Comparison of ENCODE assay signal across 12 cellular contexts in the genomic region with DNA sequence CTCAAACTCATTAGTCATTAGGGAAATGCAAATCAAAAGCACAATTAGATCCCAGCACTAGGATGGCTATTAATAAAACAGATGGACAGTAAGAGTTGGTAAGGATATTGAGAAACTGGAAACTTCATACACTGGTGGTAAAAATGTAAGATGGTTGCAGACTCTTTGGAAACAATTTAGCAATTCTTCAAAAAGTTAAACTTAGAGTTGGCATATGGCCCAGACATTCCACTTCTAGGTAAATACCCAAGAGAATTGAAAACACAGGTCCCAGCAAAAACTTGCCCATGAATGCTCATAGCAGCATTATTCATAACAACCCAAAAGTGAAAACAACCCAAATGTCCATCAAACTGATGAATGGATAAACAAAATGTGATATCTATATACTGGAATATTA.
A peak's percentile ranks its signal among the peaks of the same experiment; 100 is the strongest.
DNase-seq lines count a peak whose midpoint lies in the region; ATAC-seq, FAIRE-seq and TF ChIP-seq lines count a peak whose summit lies in the region.
"Had no signal": no experiment of that assay in that cellular context is flagged by ENCODE, and none has a peak within 500 bp of the region (broad histone marks: within the 10 kb centered on the region; RNA-seq: fewer than 3 reads in every experiment).

No MANE protein-coding gene starts in this region.

- TF ChIP-seq EP300 in GM12878 (IDR thresholded peaks at IDR 0.05; ENCODE audit: borderline replicate concordance in 1 of 2, control insufficient read depth in 1 of 2, low read depth in 2 of 2, low read length in 2 of 2), result no peak

- H3K4me1 ChIP-seq in KMS-11 (ENCODE audit: low read depth, poor library complexity, severe bottlenecking), result peaks cover 87% of the 10 kb centered on the region
- peaks cover 13% of the 10 kb centered on the region; the same call in 1 of the 2 replicates for H3K4me1 ChIP-seq in GM12878 (ENCODE audit: control insufficient read depth, insufficient read depth, low read length)
- peaks cover 38 to 70% of the 10 kb centered on the region in 2 donors for H3K4me1 ChIP-seq in thoracic aorta (ENCODE audit: control insufficient read depth in 1 of 2, low read depth in 2 of 2)

- POLR2A ChIA-PET in GM12878 (lab: Charles Lee), result no interaction called here

- H3K27ac ChIP-seq in KMS-11 (peak overlapping the region; percentile 80), GM12878 (ENCODE audit: control insufficient read depth, insufficient read depth) (no peak overlapping the region), thoracic aorta (peak overlapping the region; percentile 74 to 91)

- CTCF ChIA-PET in GM12878 (lab: Yijun Ruan, JAX), result no interaction called here

- H3K9ac ChIP-seq in KMS-11, result no peak overlapping the region
- no peak overlapping the region for H3K9ac ChIP-seq in GM12878 (ENCODE audit: control insufficient read depth, insufficient read depth, low read length)

- in situ Hi-C loops in GM12878 (cut with MboI), result no loop called here

- BruUV-seq in GM12878 (replicated peaks; lab: Mats Ljungman, UMichigan), result no TSS peak

- H2AFZ ChIP-seq in KMS-11 (ENCODE audit: low read depth) (no peak overlapping the region), GM12878 (ENCODE audit: control insufficient read depth, low read depth, low read length) (no peak overlapping the region)

- intact Hi-C loops in GM12878 (cut with micrococcal nuclease; ENCODE audit: unreplicated experiment), result no loop called here

- TF ChIP-seq POLR2A in GM12878 (IDR thresholded peaks at IDR 0.05; ENCODE audit: low read depth, low read length), result no peak

- TF ChIP-seq RAD21 in GM12878 (IDR thresholded peaks at IDR 0.05; ENCODE audit: insufficient read depth, low read depth, low read length), result no peak

- H3K9me3 ChIP-seq in GM12878 (replicated peaks; ENCODE audit: control insufficient read depth, insufficient read depth, low read length), result no peaks in the 10 kb centered on the region; the same call in 2 of the 3 replicates
- no peaks in the 10 kb centered on the region for H3K9me3 ChIP-seq in thoracic aorta

- FAIRE-seq in GM12878 (lab: Jason Lieb, UNC), result no peak
- FAIRE-seq: HTR-8/SVneo had no signal

- H3K36me3 ChIP-seq in KMS-11 (ENCODE audit: insufficient read depth) (no peaks in the 10 kb centered on the region), GM12878 (ENCODE audit: control insufficient read depth in 2 of 2, insufficient read depth in 2 of 2, low read length in 1 of 2) (no peaks in the 10 kb centered on the region; a peak in 1 of 4 replicates), thoracic aorta (no peaks in the 10 kb centered on the region)

- H3K79me2 ChIP-seq in KMS-11 (ENCODE audit: insufficient read depth, low read depth), result no peaks in the 10 kb centered on the region
- H3K79me2 ChIP-seq in GM12878 (ENCODE audit: control insufficient read depth, insufficient read depth, low read length), result no peaks in the 10 kb centered on the region

- RAD21 ChIA-PET in GM12878 (lab: Charles Lee; ENCODE audit: unreplicated experiment), result no interaction called here

- no peak for TF ChIP-seq CTCF in KMS-11 (conservative IDR thresholded peaks at IDR 0.05; ENCODE audit: low read depth, low read length)
- no peak for TF ChIP-seq CTCF in GM12878 (IDR thresholded peaks at IDR 0.05 in 2 of 3, conservative IDR thresholded peaks at IDR 0.05 in 1 of 3; ENCODE audit: control insufficient read depth in 2 of 3, extremely low read depth in 1 of 3, insufficient read depth in 1 of 3, low read depth in 3 of 3, low read length in 3 of 3)
- TF ChIP-seq CTCF in thoracic aorta (IDR thresholded peaks at IDR 0.05), result no peak

- H3K4me2 ChIP-seq in KMS-11, result peak overlapping the region; percentile 64; the same call in 1 of the 2 replicates
- no peak overlapping the region for H3K4me2 ChIP-seq in GM12878 (ENCODE audit: control insufficient read depth, insufficient read depth)

- SMC1A ChIA-PET in GM12878 (lab: Charles Lee; ENCODE audit: uncharacterized antibody, unreplicated experiment), result interaction anchor here (1.5 kb wide), 2 partner anchors 23 to 24 kb away, joined by 3 read pairs; no protein-coding TSS in a partner anchor

- H3K4me3 ChIP-seq in KMS-11 (IDR thresholded peaks at IDR 0.05; ENCODE audit: insufficient read depth, low read depth, low read length) (no peak overlapping the region), GM12878 (no peak overlapping the region), thoracic aorta (no peak overlapping the region)
- H3K4me3 ChIP-seq: dorsolateral prefrontal cortex had no signal

- ATAC-seq in GM12878 (no peak), thoracic aorta (ENCODE audit: insufficient number of reproducible peaks, low FRiP score, low read depth) (peak; percentile 40)

- no peaks in the 10 kb centered on the region for H3K27me3 ChIP-seq in KMS-11 (ENCODE audit: insufficient read depth, low read depth)
- H3K27me3 ChIP-seq in GM12878 (replicated peaks in 1 of 2; ENCODE audit: control insufficient read depth in 2 of 2, insufficient read depth in 2 of 2, low read length in 1 of 2), result no peaks in the 10 kb centered on the region
- H3K27me3 ChIP-seq in thoracic aorta (replicated peaks; ENCODE audit: insufficient read depth), result no peaks in the 10 kb centered on the region
- H3K27me3 ChIP-seq: dorsolateral prefrontal cortex had no signal

- DNase-seq in GM12878 (ENCODE audit: low read depth, low spot score), result no peak
- peak; percentile 95 for DNase-seq in iris pigment epithelial cell (ENCODE audit: low read depth)
- no peak for DNase-seq in thoracic aorta (ENCODE audit: low spot score)
- no peak for DNase-seq in NCI-H1092 (lab: John Stamatoyannopoulos, UW)
- no peak for DNase-seq in midbrain (lab: John Stamatoyannopoulos, UW)
- DNase-seq in hippocampal formation (lab: John Stamatoyannopoulos, UW), result no peak
- DNase-seq in GM03348 (ENCODE audit: low spot score), result no peak
- DNase-seq: DMS53, dorsolateral prefrontal cortex, NCI-H2081 had no signal

- no peaks in the 10 kb centered on the region for H4K20me1 ChIP-seq in KMS-11 (ENCODE audit: insufficient read depth)
- no peaks in the 10 kb centered on the region for H4K20me1 ChIP-seq in GM12878 (ENCODE audit: control insufficient read depth, insufficient read depth)

TF ChIP-seq in GM12878, 131 proteins besides CTCF, POLR2A, EP300 and RAD21:
- TF ChIP-seq, protein P1, sequence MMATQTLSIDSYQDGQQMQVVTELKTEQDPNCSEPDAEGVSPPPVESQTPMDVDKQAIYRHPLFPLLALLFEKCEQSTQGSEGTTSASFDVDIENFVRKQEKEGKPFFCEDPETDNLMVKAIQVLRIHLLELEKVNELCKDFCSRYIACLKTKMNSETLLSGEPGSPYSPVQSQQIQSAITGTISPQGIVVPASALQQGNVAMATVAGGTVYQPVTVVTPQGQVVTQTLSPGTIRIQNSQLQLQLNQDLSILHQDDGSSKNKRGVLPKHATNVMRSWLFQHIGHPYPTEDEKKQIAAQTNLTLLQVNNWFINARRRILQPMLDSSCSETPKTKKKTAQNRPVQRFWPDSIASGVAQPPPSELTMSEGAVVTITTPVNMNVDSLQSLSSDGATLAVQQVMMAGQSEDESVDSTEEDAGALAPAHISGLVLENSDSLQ (IDR thresholded peaks at IDR 0.05), result 0 out of 2 replicates have a peak, but pooled peaks have one; percentile 9
- TF ChIP-seq KLF5 (IDR thresholded peaks at IDR 0.05; ENCODE audit: partially characterized antibody), result no peak
TF ChIP-seq in GM12878: peak in this region for 1.
